ENCODE assay signal across 7 cellular contexts in genomic region chr18:59139615-59140286, GRCh38.
DNase-seq lines count a peak whose midpoint lies in the region; ATAC-seq and TF ChIP-seq lines count a peak whose summit lies in the region.

Gene SEC11C, plus strand, starts transcription at chr18:59139884. Its CDS starts 65 bp downstream, at chr18:59139949.

- TF ChIP-seq CTCF in astrocyte of the spinal cord (IDR thresholded peaks at IDR 0.05; ENCODE audit: low read depth, low read length) (no peak), retinal pigment epithelial cell (conservative IDR thresholded peaks at IDR 0.05; ENCODE audit: low read depth, low read length) (no peak)

- DNase-seq in NCI-H2081 (lab: John Stamatoyannopoulos, UW): peak; percentile 96 to 98
- peak; percentile 87 for DNase-seq in T1000 (lab: John Stamatoyannopoulos, UW)
- peak; percentile 98 for DNase-seq in astrocyte of the spinal cord (ENCODE audit: low read depth, low spot score)
- peak; percentile 54 to 98 (median 95) for DNase-seq in hypothalamus (lab: John Stamatoyannopoulos, UW)
- peak; percentile 93 for DNase-seq in retinal pigment epithelial cell (ENCODE audit: low read depth)

- peak within 1 kb of the TSS; percentile 81 for H3K4me3 ChIP-seq in astrocyte of the spinal cord (ENCODE audit: low read depth, low read length)
- peak within 1 kb of the TSS; percentile 92 for H3K4me3 ChIP-seq in retinal pigment epithelial cell (ENCODE audit: low read length)

- ATAC-seq in GM18508 (IDR thresholded peaks at IDR 0.05; ENCODE audit: insufficient read depth, unreplicated experiment): peak; percentile 82
- ATAC-seq in HG03025 (IDR thresholded peaks at IDR 0.05; ENCODE audit: low FRiP score, unreplicated experiment): peak; percentile 81

- in situ Hi-C loops in astrocyte of the spinal cord (cut with HindIII; ENCODE audit: low sequenced_read_pairs): no loop called here

Comparison
In these comparisons a context has a peak if more than half of its experiments do, and no peak if none do; other contexts are left out.
1. Peak in every context shown above with its lines: DNase-seq, ATAC-seq and H3K4me3 ChIP-seq.